Comparison of ENCODE assay signal across 8 cellular contexts in genomic region chr4:186204103-186204559, GRCh38. TPM values are rescaled to one million over a fixed set of nuclear protein-coding genes. Genes with fewer than 3 reads are reported as not detected.
DNase-seq lines count a peak whose midpoint lies in the region; ATAC-seq and TF ChIP-seq lines count a peak whose summit lies in the region.
"Had no signal": no experiment of that assay in that cellular context is flagged by ENCODE, and none has a peak within 500 bp of the region (broad histone marks: within the 10 kb centered on the region; RNA-seq: fewer than 3 reads in every experiment).

No MANE protein-coding gene starts in this region.

- no peak overlapping the region for H3K4me3 ChIP-seq in effector memory CD4-positive, alpha-beta T cell (ENCODE audit: insufficient read depth, low read depth, low read length, poor library complexity, severe bottlenecking)

- H3K4me1 Mint-ChIP-seq in WTC11: peaks cover 28% of the 10 kb centered on the region

- ATAC-seq in GM21381 (IDR thresholded peaks at IDR 0.05; ENCODE audit: unreplicated experiment) (peak; percentile 46), WTC11 (no peak)
- ATAC-seq: Panc1 had no signal

- H3K27me3 Mint-ChIP-seq in WTC11 (ENCODE audit: low read depth): no peaks in the 10 kb centered on the region

- H3K27ac Mint-ChIP-seq in WTC11: no peak overlapping the region; the same call in 1 of the 2 replicates

- DNase-seq in NCI-H526 treated with DMSO at 0.1 percent for 48 hours (lab: John Stamatoyannopoulos, UW): peak; percentile 83
- DNase-seq in effector memory CD4-positive, alpha-beta T cell: peak in 2 of 3 donors; percentile 60 to 65
- peak; percentile 60 for DNase-seq in stimulated activated CD4-positive, alpha-beta T cell treated with anti-CD3 and anti-CD28 coated beads, Interleukin-2, amount 100 ng/mL, for 4 hours (ENCODE audit: low read depth)
- DNase-seq in inferior parietal cortex (ENCODE audit: extremely low spot score): no peak
- no peak for DNase-seq in iPS-NIHi11 (ENCODE audit: low spot score)
- DNase-seq in WTC11 (ENCODE audit: low spot score): no peak

- peaks cover 5% of the 10 kb centered on the region for H3K36me3 ChIP-seq in effector memory CD4-positive, alpha-beta T cell (ENCODE audit: control insufficient read depth, insufficient read depth, low read length)

- CTCF ChIA-PET in WTC11 (lab: Charles Lee): interaction anchor here (0.6 kb wide), 1 partner anchor 37 kb away, joined by 3 read pairs; no protein-coding TSS in a partner anchor

- peaks cover 23% of the 10 kb centered on the region for H3K9me3 Mint-ChIP-seq in WTC11

- peaks cover 1% of the 10 kb centered on the region for H3K9me3 ChIP-seq in effector memory CD4-positive, alpha-beta T cell (ENCODE audit: control insufficient read depth, low read length)

- POLR2A ChIA-PET in WTC11 (lab: Charles Lee): no interaction called here

- H3K4me1 ChIP-seq in effector memory CD4-positive, alpha-beta T cell (ENCODE audit: control insufficient read depth, insufficient read depth, low read length, poor library complexity, severe bottlenecking): no peaks in the 10 kb centered on the region

- H3K4me3 Mint-ChIP-seq in WTC11: no peak overlapping the region

- H3K36me3 Mint-ChIP-seq in WTC11: peaks cover 10% of the 10 kb centered on the region

- no peak for TF ChIP-seq CTCF in WTC11 (IDR thresholded peaks at IDR 0.05)

- peak overlapping the region; percentile 50 for H3K27ac ChIP-seq in effector memory CD4-positive, alpha-beta T cell (ENCODE audit: insufficient read depth, low read length, poor library complexity, severe bottlenecking)

- H3K27me3 ChIP-seq in effector memory CD4-positive, alpha-beta T cell (replicated peaks; ENCODE audit: control insufficient read depth, insufficient read depth, low read length, poor library complexity, severe bottlenecking): no peaks in the 10 kb centered on the region

TF ChIP-seq in WTC11, 78 proteins besides CTCF, POLR2A, EP300 and RAD21 (continues in another document):
- TF ChIP-seq TCF7 (CRISPR knock-in tag; IDR thresholded peaks at IDR 0.05; ENCODE audit: low read depth) (no peak), ATF2 (CRISPR knock-in tag; IDR thresholded peaks at IDR 0.05; ENCODE audit: borderline replicate concordance, low read depth) (no peak), E2F1 (CRISPR knock-in tag; IDR thresholded peaks at IDR 0.05) (no peak), ZNF512 (CRISPR knock-in tag; IDR thresholded peaks at IDR 0.05; ENCODE audit: borderline replicate concordance) (no peak), GRHL2 (CRISPR knock-in tag; IDR thresholded peaks at IDR 0.05; ENCODE audit: insufficient replicate concordance, severe bottlenecking) (no peak), RELA (CRISPR knock-in tag; IDR thresholded peaks at IDR 0.05; ENCODE audit: borderline replicate concordance) (no peak)
- TF ChIP-seq, protein P1, sequence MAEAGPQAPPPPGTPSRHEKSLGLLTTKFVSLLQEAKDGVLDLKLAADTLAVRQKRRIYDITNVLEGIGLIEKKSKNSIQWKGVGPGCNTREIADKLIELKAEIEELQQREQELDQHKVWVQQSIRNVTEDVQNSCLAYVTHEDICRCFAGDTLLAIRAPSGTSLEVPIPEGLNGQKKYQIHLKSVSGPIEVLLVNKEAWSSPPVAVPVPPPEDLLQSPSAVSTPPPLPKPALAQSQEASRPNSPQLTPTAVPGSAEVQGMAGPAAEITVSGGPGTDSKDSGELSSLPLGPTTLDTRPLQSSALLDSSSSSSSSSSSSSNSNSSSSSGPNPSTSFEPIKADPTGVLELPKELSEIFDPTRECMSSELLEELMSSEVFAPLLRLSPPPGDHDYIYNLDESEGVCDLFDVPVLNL (CRISPR knock-in tag; IDR thresholded peaks at IDR 0.05; ENCODE audit: borderline replicate concordance, low read depth): no peak
- TF ChIP-seq, protein P2, sequence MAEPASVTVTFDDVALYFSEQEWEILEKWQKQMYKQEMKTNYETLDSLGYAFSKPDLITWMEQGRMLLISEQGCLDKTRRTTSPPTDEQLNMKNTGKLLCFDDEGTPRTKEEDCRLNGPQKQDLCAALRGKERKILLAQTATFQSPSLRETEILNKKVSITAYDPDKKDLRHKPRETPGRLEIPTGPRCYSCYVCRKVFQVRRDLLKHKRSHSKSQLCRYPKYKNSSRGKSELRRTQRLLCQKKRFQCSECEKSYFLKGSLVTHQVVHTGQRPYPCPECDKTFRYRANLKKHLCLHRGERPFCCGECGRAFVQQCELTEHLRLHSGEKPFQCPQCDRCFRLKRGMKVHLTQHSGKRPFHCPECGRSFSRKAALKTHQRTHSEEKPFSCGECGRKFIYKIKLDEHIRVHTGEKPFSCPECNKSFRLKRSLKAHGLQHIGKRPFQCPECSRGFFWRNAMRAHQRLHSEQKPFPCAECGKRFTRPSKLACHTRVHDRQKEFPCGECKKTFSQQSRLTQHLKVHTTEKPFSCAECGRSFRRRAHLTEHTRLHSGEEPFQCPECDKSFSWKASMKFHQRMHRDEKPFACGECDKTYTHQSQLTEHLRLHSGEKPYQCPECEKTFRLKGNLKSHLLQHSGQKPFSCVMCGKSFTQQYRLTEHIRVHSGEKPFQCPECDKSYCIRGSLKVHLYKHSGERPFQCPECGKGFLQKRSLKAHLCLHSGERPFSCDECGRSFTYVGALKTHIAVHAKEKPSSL (CRISPR knock-in tag; conservative IDR thresholded peaks at IDR 0.05): no peak
- TF ChIP-seq, protein P3, sequence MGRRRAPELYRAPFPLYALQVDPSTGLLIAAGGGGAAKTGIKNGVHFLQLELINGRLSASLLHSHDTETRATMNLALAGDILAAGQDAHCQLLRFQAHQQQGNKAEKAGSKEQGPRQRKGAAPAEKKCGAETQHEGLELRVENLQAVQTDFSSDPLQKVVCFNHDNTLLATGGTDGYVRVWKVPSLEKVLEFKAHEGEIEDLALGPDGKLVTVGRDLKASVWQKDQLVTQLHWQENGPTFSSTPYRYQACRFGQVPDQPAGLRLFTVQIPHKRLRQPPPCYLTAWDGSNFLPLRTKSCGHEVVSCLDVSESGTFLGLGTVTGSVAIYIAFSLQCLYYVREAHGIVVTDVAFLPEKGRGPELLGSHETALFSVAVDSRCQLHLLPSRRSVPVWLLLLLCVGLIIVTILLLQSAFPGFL (CRISPR knock-in tag; IDR thresholded peaks at IDR 0.05; ENCODE audit: borderline replicate concordance): no peak
- TF ChIP-seq, protein P4, sequence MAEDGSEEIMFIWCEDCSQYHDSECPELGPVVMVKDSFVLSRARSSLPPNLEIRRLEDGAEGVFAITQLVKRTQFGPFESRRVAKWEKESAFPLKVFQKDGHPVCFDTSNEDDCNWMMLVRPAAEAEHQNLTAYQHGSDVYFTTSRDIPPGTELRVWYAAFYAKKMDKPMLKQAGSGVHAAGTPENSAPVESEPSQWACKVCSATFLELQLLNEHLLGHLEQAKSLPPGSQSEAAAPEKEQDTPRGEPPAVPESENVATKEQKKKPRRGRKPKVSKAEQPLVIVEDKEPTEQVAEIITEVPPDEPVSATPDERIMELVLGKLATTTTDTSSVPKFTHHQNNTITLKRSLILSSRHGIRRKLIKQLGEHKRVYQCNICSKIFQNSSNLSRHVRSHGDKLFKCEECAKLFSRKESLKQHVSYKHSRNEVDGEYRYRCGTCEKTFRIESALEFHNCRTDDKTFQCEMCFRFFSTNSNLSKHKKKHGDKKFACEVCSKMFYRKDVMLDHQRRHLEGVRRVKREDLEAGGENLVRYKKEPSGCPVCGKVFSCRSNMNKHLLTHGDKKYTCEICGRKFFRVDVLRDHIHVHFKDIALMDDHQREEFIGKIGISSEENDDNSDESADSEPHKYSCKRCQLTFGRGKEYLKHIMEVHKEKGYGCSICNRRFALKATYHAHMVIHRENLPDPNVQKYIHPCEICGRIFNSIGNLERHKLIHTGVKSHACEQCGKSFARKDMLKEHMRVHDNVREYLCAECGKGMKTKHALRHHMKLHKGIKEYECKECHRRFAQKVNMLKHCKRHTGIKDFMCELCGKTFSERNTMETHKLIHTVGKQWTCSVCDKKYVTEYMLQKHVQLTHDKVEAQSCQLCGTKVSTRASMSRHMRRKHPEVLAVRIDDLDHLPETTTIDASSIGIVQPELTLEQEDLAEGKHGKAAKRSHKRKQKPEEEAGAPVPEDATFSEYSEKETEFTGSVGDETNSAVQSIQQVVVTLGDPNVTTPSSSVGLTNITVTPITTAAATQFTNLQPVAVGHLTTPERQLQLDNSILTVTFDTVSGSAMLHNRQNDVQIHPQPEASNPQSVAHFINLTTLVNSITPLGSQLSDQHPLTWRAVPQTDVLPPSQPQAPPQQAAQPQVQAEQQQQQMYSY (CRISPR knock-in tag; IDR thresholded peaks at IDR 0.05): no peak

RNA-seq across cellular contexts. Expression of gene CYP4V2, which starts 12.8 kb away (rescaled TPM):
- total RNA-seq in WTC11 (2021): 2.0 to 3.1 TPM (median 2.2 TPM) in 3 replicates

RNA-seq across cellular contexts. Expression of gene KLKB1, which starts 23.2 kb away (rescaled TPM):
- 9.8 to 10.1 TPM (median 10.1 TPM) in 3 replicates for total RNA-seq in WTC11 (2021)

Comparison
In these comparisons a context has a peak if more than half of its experiments do, and no peak if none do; other contexts are left out.
1. DNase-seq: peak in NCI-H526 treated with DMSO at 0.1 percent for 48 hours (single experiment), effector memory CD4-positive, alpha-beta T cell (2 of 3) and stimulated activated CD4-positive, alpha-beta T cell treated with anti-CD3 and anti-CD28 coated beads, Interleukin-2, amount 100 ng/mL, for 4 hours (single experiment); none in inferior parietal cortex (single experiment), iPS-NIHi11 (single experiment) and WTC11 (single experiment).